ENCODE assay signal across 35 cellular contexts in the genomic region with DNA sequence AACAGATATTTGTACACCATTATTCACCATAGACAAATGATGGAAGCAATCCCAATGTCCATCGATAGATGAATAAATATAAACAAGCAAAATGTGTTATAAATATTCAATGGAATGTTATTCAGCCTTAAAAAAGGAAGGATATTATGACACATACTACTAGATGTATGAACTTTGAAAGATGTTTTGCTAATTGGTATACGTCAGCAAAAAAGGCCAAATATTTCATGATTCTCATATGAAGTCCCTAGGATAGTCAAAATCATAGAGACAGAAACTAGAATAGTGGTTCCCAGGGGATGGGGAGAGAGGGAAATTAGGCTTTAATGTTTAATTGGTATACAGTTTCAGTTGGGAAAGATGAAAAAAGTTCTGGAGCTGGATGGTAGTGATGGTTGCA.
"Had no signal": no experiment of that assay in that cellular context is flagged by ENCODE, and none has a peak within 500 bp of the region (broad histone marks: within the 10 kb centered on the region; RNA-seq: fewer than 3 reads in every experiment).

No MANE protein-coding gene starts in this region.

- H3K4me3 ChIP-seq: MG63 had no signal

- DNase-seq: Kasumi-1, MG63, MM.1S, MV-4-11, NCI-H1048, NCI-H1092, NCI-H1092 treated with DMSO at 0.1 percent for 48 hours, NCI-H1105, NCI-H1105 treated with DMSO at 0.1 percent for 48 hours, NCI-H1417, NCI-H1417 treated with DMSO at 0.1 percent for 48 hours, NCI-H1436, NCI-H1436 treated with DMSO at 0.1 percent for 48 hours, NCI-H146, NCI-H1694, NCI-H1694 treated with DMSO at 0.1 percent for 48 hours, NCI-H187, NCI-H187 treated with DMSO at 0.1 percent for 48 hours, NCI-H1930, NCI-H2029, NCI-H2029 treated with DMSO at 0.1 percent for 48 hours, NCI-H2081, NCI-H2081 treated with DMSO at 0.1 percent for 48 hours, NCI-H2107, NCI-H2171, NCI-H2171 treated with DMSO at 0.1 percent for 48 hours, NCI-H2227 treated with DMSO at 0.1 percent for 48 hours, NCI-H226, NCI-H345, NCI-H446, NCI-H446 treated with DMSO at 0.1 percent for 48 hours, NCI-H510A, NCI-H510A treated with DMSO at 0.1 percent for 48 hours, NCI-H524, NCI-H524 treated with DMSO at 0.1 percent for 48 hours had no signal

- H3K9me3 ChIP-seq: MG63 had no signal

- H3K27me3 ChIP-seq: MG63 had no signal

- H3K36me3 ChIP-seq: MG63 had no signal
